8 cellular contexts compared by ENCODE assay signal in the genomic region with DNA sequence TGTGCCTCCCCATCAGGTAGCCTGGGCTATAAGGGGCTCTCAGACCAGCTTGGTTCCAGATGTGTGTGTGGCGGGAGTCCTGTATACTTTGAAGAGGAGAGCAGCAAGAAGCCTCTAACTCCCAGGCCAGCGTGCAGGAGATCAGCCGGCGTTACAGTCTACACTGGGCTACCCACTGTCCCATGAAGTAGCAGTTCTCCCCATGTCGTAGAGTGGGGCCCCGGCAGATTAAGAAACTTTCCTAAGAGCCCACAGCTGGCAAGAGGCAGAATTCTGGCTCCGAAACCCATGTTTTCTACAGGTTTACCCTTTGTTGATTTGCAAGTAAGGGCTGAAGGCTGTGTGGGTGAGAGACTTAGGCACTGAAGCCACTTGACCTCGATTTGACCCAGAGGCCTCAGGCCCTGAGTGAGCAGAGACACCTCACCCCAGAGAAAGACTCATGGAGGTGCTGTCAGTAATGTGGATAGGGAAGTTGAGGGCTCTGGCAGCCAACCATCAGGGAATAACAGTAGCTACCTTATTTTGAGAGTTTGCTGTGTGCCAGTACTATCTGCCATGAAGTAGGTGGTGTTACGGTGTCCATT. TPM values are rescaled to one million over a fixed set of nuclear protein-coding genes. Genes with fewer than 3 reads are reported as not detected.
A peak's percentile ranks its signal among the peaks of the same experiment; 100 is the strongest.
DNase-seq lines count a peak whose midpoint lies in the region; ATAC-seq and TF ChIP-seq lines count a peak whose summit lies in the region.

No MANE protein-coding gene starts in this region.

- intact Hi-C loops in Right ventricle myocardium superior (cut with DNase I) (loop anchor here (5.0 to 10.0 kb wide), 2 partner anchors 36 to 63 kb away; no protein-coding TSS in a partner anchor), ovary (cut with DNase I) (loop anchor here in 2 of 4 donors (10.0 kb wide), 2 partner anchors 47 to 1497 kb away; a partner anchor contains a TSS)

- DNase-seq in cardiac muscle cell (ENCODE audit: low read depth in 1 of 2, low spot score in 1 of 2) = peak in 1 of 2 donors; percentile 38
- no peak for DNase-seq in Right ventricle myocardium superior
- no peak for DNase-seq in RWPE1 (ENCODE audit: low spot score)
- peak in 2 of 5 donors; percentile 35 to 50 for DNase-seq in ovary
- no peak for DNase-seq in glomerular visceral epithelial cell (ENCODE audit: extremely low spot score)
- DNase-seq in cerebellar cortex (ENCODE audit: low spot score) = no peak

- CTCF ChIA-PET in RWPE1 (lab: Yijun Ruan, JAX) = no interaction called here

- POLR2A ChIA-PET in RWPE1 (lab: Yijun Ruan, JAX; ENCODE audit: low non-redundant PET) = interaction anchor here (0.6 kb wide), 1 partner anchor 64 kb away, joined by 3 read pairs; no protein-coding TSS in a partner anchor

- H3K9me3 ChIP-seq in cardiac muscle cell (ENCODE audit: low read depth) (no peaks in the 10 kb centered on the region), endocrine pancreas (ENCODE audit: control insufficient read depth, low read length) (no peaks in the 10 kb centered on the region), ovary (no peaks in the 10 kb centered on the region)

- peak overlapping the region; percentile 69 for H3K9ac ChIP-seq in endocrine pancreas (ENCODE audit: control insufficient read depth, insufficient read depth, low read length)

- H3K36me3 ChIP-seq in cardiac muscle cell (no peaks in the 10 kb centered on the region), endocrine pancreas (ENCODE audit: control insufficient read depth, insufficient read depth, low read length) (no peaks in the 10 kb centered on the region), ovary (no peaks in the 10 kb centered on the region)

- peak overlapping the region; percentile 64 for H3K4me3 ChIP-seq in cardiac muscle cell
- H3K4me3 ChIP-seq in endocrine pancreas (ENCODE audit: control insufficient read depth, insufficient read depth, low read length) = no peak overlapping the region
- peak overlapping the region; percentile 76 for H3K4me3 ChIP-seq in ovary

- H3K27ac ChIP-seq in cardiac muscle cell (peak overlapping the region; percentile 78), RWPE1 (peak overlapping the region; percentile 96), ovary (peak overlapping the region; percentile 69 to 95)

- H3K27me3 ChIP-seq in cardiac muscle cell (no peaks in the 10 kb centered on the region), endocrine pancreas (ENCODE audit: control insufficient read depth, insufficient read depth, low read length) (no peaks in the 10 kb centered on the region), ovary (no peaks in the 10 kb centered on the region)

- TF ChIP-seq POLR2A in ovary (IDR thresholded peaks at IDR 0.05) = no peak

- 34 to 48% (median 43%) methylated on average over 8 to 9 of the region's 9 CpGs for WGBS in ovary, 3 donors

- no peak for TF ChIP-seq EP300 in ovary (IDR thresholded peaks at IDR 0.05)

- TF ChIP-seq CTCF in cardiac muscle cell (IDR thresholded peaks at IDR 0.05; ENCODE audit: low read depth, low read length) = no peak
- TF ChIP-seq CTCF in RWPE1 (conservative IDR thresholded peaks at IDR 0.05; ENCODE audit: low read depth) = no peak
- TF ChIP-seq CTCF in ovary (IDR thresholded peaks at IDR 0.05) = no peak

- ATAC-seq in Right ventricle myocardium superior (ENCODE audit: poor library complexity) = no peak
- ATAC-seq in GM21576 (IDR thresholded peaks at IDR 0.05; ENCODE audit: unreplicated experiment) = no peak

- H3K4me1 ChIP-seq in cardiac muscle cell (ENCODE audit: low read depth) (peaks cover 43% of the 10 kb centered on the region), endocrine pancreas (ENCODE audit: control insufficient read depth, insufficient read depth, low read length) (peaks cover 6% of the 10 kb centered on the region), ovary (ENCODE audit: insufficient read depth) (peaks cover 16% of the 10 kb centered on the region)

RNA-seq across cellular contexts. Expression of a gene that starts 0.9 kb away (rescaled TPM):
- total RNA-seq in cardiac muscle cell (24.8 and 33.6 TPM in 2 replicates), Right ventricle myocardium superior (41.0 TPM), ovary (100 to 1,000 TPM in 3 of 7 donors, 10 to 100 TPM in 4; 77.9 to 226 (median 88.3) TPM)
- polyA plus RNA-seq in cardiac muscle cell (22.1 and 30.0 TPM in 2 replicates), ovary (100 to 1,000 TPM in 1 of 2 donors, 10 to 100 TPM in 1; 35.8 to 120 TPM)
